In the genomic region with DNA sequence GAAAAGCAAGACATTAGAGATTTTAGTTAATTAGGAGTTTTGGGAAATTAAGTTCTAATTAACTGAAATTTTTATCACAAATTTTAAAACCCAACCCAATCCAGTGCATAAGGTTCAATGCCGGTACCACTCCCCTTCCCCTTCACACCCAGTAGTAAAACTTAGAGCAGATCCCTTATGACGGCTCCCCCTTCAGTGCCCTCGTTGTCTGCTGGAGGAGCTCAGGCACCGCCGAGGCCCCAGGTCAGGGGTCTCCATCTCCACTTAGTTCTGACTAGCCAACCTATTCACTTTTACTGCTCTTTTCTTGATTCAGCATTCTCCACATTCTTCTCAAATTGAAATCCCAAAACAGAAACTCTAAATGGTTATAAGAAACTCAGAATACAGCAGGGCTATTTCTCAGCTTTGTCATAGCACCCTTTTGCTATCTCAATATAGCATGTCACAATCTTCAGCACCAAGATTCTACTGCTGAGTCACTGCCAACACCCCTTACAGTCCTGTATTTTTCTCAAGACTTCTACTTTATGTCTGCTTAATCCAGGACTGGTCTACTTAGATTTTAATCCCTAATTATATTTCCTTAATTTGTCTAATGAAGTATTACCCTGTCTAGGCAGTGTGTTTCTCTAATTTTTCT, we compare ENCODE assay signal across 1 cellular context.
TF ChIP-seq lines count a peak whose summit lies in the region.

No MANE protein-coding gene starts in this region.

TF ChIP-seq in K562, 482 proteins besides CTCF, POLR2A, EP300 and RAD21 (continues in another document):
- TF ChIP-seq POU5F1 (IDR thresholded peaks at IDR 0.05; ENCODE audit: borderline replicate concordance, low read depth, low read length, partially characterized antibody) (no peak), PYGO2 (tag; IDR thresholded peaks at IDR 0.05) (no peak), ATF1 (CRISPR knock-in tag; IDR thresholded peaks at IDR 0.05) (no peak), ATF1 (tag; IDR thresholded peaks at IDR 0.05) (no peak), SMARCA4 (IDR thresholded peaks at IDR 0.05) (peak; percentile 74; the same call in 1 of the 2 replicates), E2F6 (IDR thresholded peaks at IDR 0.05; ENCODE audit: borderline replicate concordance in 1 of 2, extremely low read depth in 1 of 2, insufficient read depth in 1 of 2, insufficient read length in 1 of 2, low read depth in 1 of 2, low read length in 1 of 2, poor library complexity in 1 of 2, severe bottlenecking in 1 of 2) (peak in 1 of 2 experiments; percentile 24), CBFB (CRISPR knock-in tag; IDR thresholded peaks at IDR 0.05) (no peak), ZNF695 (CRISPR knock-in tag; IDR thresholded peaks at IDR 0.05) (no peak), C11orf30 (IDR thresholded peaks at IDR 0.05; ENCODE audit: low read depth) (peak; percentile 91), DNMT1 (IDR thresholded peaks at IDR 0.05) (no peak), TAF9B (IDR thresholded peaks at IDR 0.05; ENCODE audit: partially characterized antibody) (no peak), GABPB2 (CRISPR knock-in tag; conservative IDR thresholded peaks at IDR 0.05) (no peak), ARNT (IDR thresholded peaks at IDR 0.05) (peak in 1 of 2 experiments; percentile 36; a peak in 1 of 4 replicates), ZKSCAN8 (CRISPR knock-in tag; IDR thresholded peaks at IDR 0.05) (no peak), MYBL2 (IDR thresholded peaks at IDR 0.05; ENCODE audit: low read depth) (no peak), MYBL2 (CRISPR knock-in tag; IDR thresholded peaks at IDR 0.05; ENCODE audit: borderline replicate concordance) (no peak), MIER1 (IDR thresholded peaks at IDR 0.05; ENCODE audit: low read depth) (no peak), JUND (IDR thresholded peaks at IDR 0.05; ENCODE audit: borderline replicate concordance, low read depth, low read length) (no peak; the same call in 1 of the 2 replicates), JUND (tag; IDR thresholded peaks at IDR 0.05; ENCODE audit: borderline replicate concordance, low read depth, low read length) (peak; percentile 47; the same call in 1 of the 3 replicates), TOE1 (IDR thresholded peaks at IDR 0.05; ENCODE audit: borderline replicate concordance) (no peak), TOE1 (CRISPR knock-in tag; IDR thresholded peaks at IDR 0.05; ENCODE audit: borderline replicate concordance, low read depth) (no peak), CHD7 (IDR thresholded peaks at IDR 0.05; ENCODE audit: low read depth, low read length) (no peak), ARID1B (IDR thresholded peaks at IDR 0.05) (peak; percentile 75), ZZZ3 (IDR thresholded peaks at IDR 0.05) (no peak), ZNF324 (CRISPR knock-in tag; IDR thresholded peaks at IDR 0.05) (no peak), ZNF592 (IDR thresholded peaks at IDR 0.05) (peak; percentile 71; the same call in 1 of the 2 replicates), MTF1 (CRISPR knock-in tag; IDR thresholded peaks at IDR 0.05; ENCODE audit: borderline replicate concordance) (no peak), ZNF668 (CRISPR knock-in tag; IDR thresholded peaks at IDR 0.05) (no peak), ZNF766 (CRISPR knock-in tag; conservative IDR thresholded peaks at IDR 0.05) (no peak), HNRNPUL1 (IDR thresholded peaks at IDR 0.05; ENCODE audit: low read length) (no peak), ZNF124 (CRISPR knock-in tag; IDR thresholded peaks at IDR 0.05) (no peak), FOXJ3 (CRISPR knock-in tag; IDR thresholded peaks at IDR 0.05) (no peak), TAF7 (tag; IDR thresholded peaks at IDR 0.05) (no peak), GABPB1 (CRISPR knock-in tag; IDR thresholded peaks at IDR 0.05) (no peak), NUFIP1 (IDR thresholded peaks at IDR 0.05; ENCODE audit: partially characterized antibody) (no peak), ZNF764 (CRISPR knock-in tag; IDR thresholded peaks at IDR 0.05; ENCODE audit: low read depth) (no peak), CEBPG (CRISPR knock-in tag; IDR thresholded peaks at IDR 0.05) (no peak), CEBPG (tag; conservative IDR thresholded peaks at IDR 0.05 in 1 of 2, IDR thresholded peaks at IDR 0.05 in 1 of 2) (peak; percentile 11 to 68; a peak in 2 of 4 replicates), U2AF1 (optimal IDR thresholded peaks at IDR 0.05; ENCODE audit: low read depth, low read length) (no peak)
- TF ChIP-seq, protein P1, sequence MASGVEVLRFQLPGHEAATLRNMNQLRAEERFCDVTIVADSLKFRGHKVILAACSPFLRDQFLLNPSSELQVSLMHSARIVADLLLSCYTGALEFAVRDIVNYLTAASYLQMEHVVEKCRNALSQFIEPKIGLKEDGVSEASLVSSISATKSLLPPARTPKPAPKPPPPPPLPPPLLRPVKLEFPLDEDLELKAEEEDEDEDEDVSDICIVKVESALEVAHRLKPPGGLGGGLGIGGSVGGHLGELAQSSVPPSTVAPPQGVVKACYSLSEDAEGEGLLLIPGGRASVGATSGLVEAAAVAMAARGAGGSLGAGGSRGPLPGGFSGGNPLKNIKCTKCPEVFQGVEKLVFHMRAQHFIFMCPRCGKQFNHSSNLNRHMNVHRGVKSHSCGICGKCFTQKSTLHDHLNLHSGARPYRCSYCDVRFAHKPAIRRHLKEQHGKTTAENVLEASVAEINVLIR (CRISPR knock-in tag; IDR thresholded peaks at IDR 0.05): no peak
- TF ChIP-seq, protein P2, sequence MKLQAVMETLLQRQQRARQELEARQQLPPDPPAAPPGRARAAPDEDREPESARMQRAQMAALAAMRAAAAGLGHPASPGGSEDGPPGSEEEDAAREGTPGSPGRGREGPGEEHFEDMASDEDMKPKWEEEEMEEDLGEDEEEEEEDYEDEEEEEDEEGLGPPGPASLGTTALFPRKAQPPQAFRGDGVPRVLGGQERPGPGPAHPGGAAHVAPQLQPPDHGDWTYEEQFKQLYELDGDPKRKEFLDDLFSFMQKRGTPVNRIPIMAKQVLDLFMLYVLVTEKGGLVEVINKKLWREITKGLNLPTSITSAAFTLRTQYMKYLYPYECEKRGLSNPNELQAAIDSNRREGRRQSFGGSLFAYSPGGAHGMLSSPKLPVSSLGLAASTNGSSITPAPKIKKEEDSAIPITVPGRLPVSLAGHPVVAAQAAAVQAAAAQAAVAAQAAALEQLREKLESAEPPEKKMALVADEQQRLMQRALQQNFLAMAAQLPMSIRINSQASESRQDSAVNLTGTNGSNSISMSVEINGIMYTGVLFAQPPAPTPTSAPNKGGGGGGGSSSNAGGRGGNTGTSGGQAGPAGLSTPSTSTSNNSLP (IDR thresholded peaks at IDR 0.05; ENCODE audit: borderline replicate concordance, low read depth, low read length): peak; percentile 73; the same call in 1 of the 2 replicates
- TF ChIP-seq, protein P3, sequence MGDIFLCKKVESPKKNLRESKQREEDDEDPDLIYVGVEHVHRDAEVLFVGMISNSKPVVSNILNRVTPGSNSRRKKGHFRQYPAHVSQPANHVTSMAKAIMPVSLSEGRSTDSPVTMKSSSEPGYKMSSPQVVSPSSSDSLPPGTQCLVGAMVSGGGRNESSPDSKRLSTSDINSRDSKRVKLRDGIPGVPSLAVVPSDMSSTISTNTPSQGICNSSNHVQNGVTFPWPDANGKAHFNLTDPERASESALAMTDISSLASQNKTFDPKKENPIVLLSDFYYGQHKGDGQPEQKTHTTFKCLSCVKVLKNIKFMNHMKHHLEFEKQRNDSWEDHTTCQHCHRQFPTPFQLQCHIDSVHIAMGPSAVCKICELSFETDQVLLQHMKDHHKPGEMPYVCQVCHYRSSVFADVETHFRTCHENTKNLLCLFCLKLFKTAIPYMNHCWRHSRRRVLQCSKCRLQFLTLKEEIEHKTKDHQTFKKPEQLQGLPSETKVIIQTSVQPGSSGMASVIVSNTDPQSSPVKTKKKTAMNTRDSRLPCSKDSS (IDR thresholded peaks at IDR 0.05; ENCODE audit: low read depth, partially characterized antibody): no peak
